15 cellular contexts compared by ENCODE assay signal in the genomic region with DNA sequence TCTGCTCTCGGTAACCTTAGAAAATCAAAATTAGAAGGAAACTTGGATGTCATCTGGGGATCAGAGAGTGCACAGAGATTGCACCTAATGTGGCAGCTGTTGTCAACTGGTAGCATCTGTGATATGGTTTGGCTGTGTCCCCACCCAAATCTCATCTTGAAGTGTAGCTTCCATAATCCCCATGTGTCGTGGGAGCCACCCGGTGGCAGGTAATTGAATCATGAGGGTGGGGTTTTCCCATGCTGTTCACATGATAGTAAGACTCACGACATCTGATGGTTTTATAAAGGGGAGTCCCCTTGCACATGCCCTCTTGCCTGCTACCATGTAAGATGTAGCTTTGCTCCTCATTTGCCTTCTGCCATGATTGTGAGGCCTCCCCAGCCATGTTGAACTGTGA.
DNase-seq lines count a peak whose midpoint lies in the region; ATAC-seq and TF ChIP-seq lines count a peak whose summit lies in the region.
"Had no signal": no experiment of that assay in that cellular context is flagged by ENCODE, and none has a peak within 500 bp of the region (broad histone marks: within the 10 kb centered on the region; RNA-seq: fewer than 3 reads in every experiment).

No MANE protein-coding gene starts in this region.

- H3K36me3 Mint-ChIP-seq in activated naive CD8-positive, alpha-beta T cell treated with anti-CD3 and anti-CD28 coated beads for 36 hours: no peaks in the 10 kb centered on the region
- no peaks in the 10 kb centered on the region for H3K36me3 Mint-ChIP-seq in activated naive CD8-positive, alpha-beta T cell treated with anti-CD3 and anti-CD28 coated beads, Interleukin-2, amount 50 U/mL, for 24 hours (ENCODE audit: low read depth)
- no peaks in the 10 kb centered on the region for H3K36me3 Mint-ChIP-seq in type B pancreatic cell
- H3K36me3 Mint-ChIP-seq: CD4-positive, CD25-positive, alpha-beta regulatory T cell had no signal

- peaks cover 2% of the 10 kb centered on the region for H3K9me3 Mint-ChIP-seq in activated naive CD8-positive, alpha-beta T cell treated with anti-CD3 and anti-CD28 coated beads for 36 hours
- no peaks in the 10 kb centered on the region for H3K9me3 Mint-ChIP-seq in activated naive CD8-positive, alpha-beta T cell treated with anti-CD3 and anti-CD28 coated beads, Interleukin-2, amount 50 U/mL, for 24 hours
- no peaks in the 10 kb centered on the region for H3K9me3 Mint-ChIP-seq in type B pancreatic cell

- H3K4me1 Mint-ChIP-seq in activated naive CD8-positive, alpha-beta T cell treated with anti-CD3 and anti-CD28 coated beads for 36 hours: no peaks in the 10 kb centered on the region
- H3K4me1 Mint-ChIP-seq in activated naive CD8-positive, alpha-beta T cell treated with anti-CD3 and anti-CD28 coated beads, Interleukin-2, amount 50 U/mL, for 24 hours: no peaks in the 10 kb centered on the region
- H3K4me1 Mint-ChIP-seq in type B pancreatic cell (ENCODE audit: unreplicated experiment): no peaks in the 10 kb centered on the region
- H3K4me1 Mint-ChIP-seq: activated CD4-positive, alpha-beta T cell treated with anti-CD3 and anti-CD28 coated beads, Interleukin-2, amount 10 ng/mL, durations not matched to agents 7 days and 5 days; CD4-positive, CD25-positive, alpha-beta regulatory T cell had no signal

- peaks cover 4% of the 10 kb centered on the region for H3K27me3 Mint-ChIP-seq in activated naive CD8-positive, alpha-beta T cell treated with anti-CD3 and anti-CD28 coated beads for 36 hours
- H3K27me3 Mint-ChIP-seq in activated naive CD8-positive, alpha-beta T cell treated with anti-CD3 and anti-CD28 coated beads, Interleukin-2, amount 50 U/mL, for 24 hours: no peaks in the 10 kb centered on the region
- H3K27me3 Mint-ChIP-seq in type B pancreatic cell: peaks cover 50% of the 10 kb centered on the region
- H3K27me3 Mint-ChIP-seq: activated CD4-positive, alpha-beta T cell treated with anti-CD3 and anti-CD28 coated beads, Interleukin-2, amount 10 ng/mL, durations not matched to agents 7 days and 5 days; CD4-positive, CD25-positive, alpha-beta regulatory T cell had no signal

- peak; percentile 13 for TF ChIP-seq CTCF in foreskin keratinocyte (conservative IDR thresholded peaks at IDR 0.05)
- TF ChIP-seq CTCF in type B pancreatic cell (conservative IDR thresholded peaks at IDR 0.05): peak; percentile 60

- no peak overlapping the region for H3K4me3 Mint-ChIP-seq in activated naive CD8-positive, alpha-beta T cell treated with anti-CD3 and anti-CD28 coated beads for 36 hours
- no peak overlapping the region for H3K4me3 Mint-ChIP-seq in activated naive CD8-positive, alpha-beta T cell treated with anti-CD3 and anti-CD28 coated beads, Interleukin-2, amount 50 U/mL, for 24 hours
- H3K4me3 Mint-ChIP-seq in type B pancreatic cell: no peak overlapping the region
- H3K4me3 Mint-ChIP-seq: activated CD4-positive, alpha-beta T cell treated with anti-CD3 and anti-CD28 coated beads, Interleukin-2, amount 10 ng/mL, durations not matched to agents 7 days and 5 days; CD4-positive, CD25-positive, alpha-beta regulatory T cell had no signal

- no peak overlapping the region for H3K27ac ChIP-seq in foreskin keratinocyte
- H3K27ac ChIP-seq: esophagus squamous epithelium, HL-60 had no signal

- DNase-seq in activated naive CD8-positive, alpha-beta T cell treated with anti-CD3 and anti-CD28 coated beads for 36 hours: peak; percentile 3
- DNase-seq in activated naive CD8-positive, alpha-beta T cell treated with anti-CD3 and anti-CD28 coated beads, Interleukin-2, amount 50 U/mL, for 24 hours: no peak
- peak; percentile 68 for DNase-seq in NCI-H1694 treated with DMSO at 0.1 percent for 48 hours (lab: John Stamatoyannopoulos, UW)
- DNase-seq in foreskin keratinocyte: no peak
- no peak for DNase-seq in type B pancreatic cell (ENCODE audit: extremely low spot score, unreplicated experiment)
- DNase-seq in NCI-H1092 (lab: John Stamatoyannopoulos, UW): no peak
- DNase-seq: activated CD4-positive, alpha-beta T cell treated with anti-CD3 and anti-CD28 coated beads, Interleukin-2, amount 10 ng/mL, durations not matched to agents 7 days and 5 days; CD4-positive, CD25-positive, alpha-beta regulatory T cell; central memory CD4-positive, alpha-beta T cell; esophagus squamous epithelium; MG63; right cardiac atrium had no signal

- H3K27me3 ChIP-seq in foreskin keratinocyte: no peaks in the 10 kb centered on the region
- H3K27me3 ChIP-seq: MG63 had no signal

- no peaks in the 10 kb centered on the region for H3K4me1 ChIP-seq in foreskin keratinocyte
- H3K4me1 ChIP-seq: esophagus squamous epithelium had no signal

- H3K27ac Mint-ChIP-seq in activated naive CD8-positive, alpha-beta T cell treated with anti-CD3 and anti-CD28 coated beads for 36 hours: no peak overlapping the region
- no peak overlapping the region for H3K27ac Mint-ChIP-seq in activated naive CD8-positive, alpha-beta T cell treated with anti-CD3 and anti-CD28 coated beads, Interleukin-2, amount 50 U/mL, for 24 hours
- H3K27ac Mint-ChIP-seq in type B pancreatic cell: no peak overlapping the region
- H3K27ac Mint-ChIP-seq: activated CD4-positive, alpha-beta T cell treated with anti-CD3 and anti-CD28 coated beads, Interleukin-2, amount 10 ng/mL, durations not matched to agents 7 days and 5 days had no signal

- no peak for ATAC-seq in activated naive CD8-positive, alpha-beta T cell treated with anti-CD3 and anti-CD28 coated beads, Interleukin-2, amount 50 U/mL, for 24 hours
- ATAC-seq in foreskin keratinocyte (no peak), GM18519 (IDR thresholded peaks at IDR 0.05; ENCODE audit: low FRiP score, unreplicated experiment) (no peak), GM19035 (IDR thresholded peaks at IDR 0.05; ENCODE audit: unreplicated experiment) (no peak)
- ATAC-seq: right cardiac atrium had no signal

Comparison
In these comparisons a context has a peak if more than half of its experiments do, and no peak if none do; other contexts are left out.
1. DNase-seq: peak in activated naive CD8-positive, alpha-beta T cell treated with anti-CD3 and anti-CD28 coated beads for 36 hours (single experiment) and NCI-H1694 treated with DMSO at 0.1 percent for 48 hours (single experiment); none in activated naive CD8-positive, alpha-beta T cell treated with anti-CD3 and anti-CD28 coated beads, Interleukin-2, amount 50 U/mL, for 24 hours (single experiment), foreskin keratinocyte (0 of 2), type B pancreatic cell (single experiment) and NCI-H1092 (single experiment).